In the genomic region with DNA sequence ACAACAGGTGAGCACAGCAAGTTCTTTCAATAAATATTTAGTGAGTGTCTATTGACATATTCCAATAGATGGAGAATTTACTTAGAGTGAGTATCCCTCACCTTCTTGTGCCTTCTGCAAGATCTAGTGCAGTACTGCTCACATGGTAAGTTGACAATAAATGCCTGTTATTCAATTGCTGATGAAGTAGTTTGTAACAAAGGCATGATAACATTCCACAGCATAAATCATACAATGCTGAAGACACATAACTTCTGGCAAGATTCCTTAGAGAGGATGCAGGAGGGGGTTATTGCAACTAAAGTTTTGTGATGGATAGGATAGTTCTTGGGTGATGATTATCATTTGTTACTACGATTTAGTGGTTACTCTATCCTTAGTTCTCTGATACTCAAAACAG, we compare ENCODE assay signal across 26 cellular contexts.
"Had no signal": no experiment of that assay in that cellular context is flagged by ENCODE, and none has a peak within 500 bp of the region (broad histone marks: within the 10 kb centered on the region; RNA-seq: fewer than 3 reads in every experiment).

No MANE protein-coding gene starts in this region.

- H3K27me3 Mint-ChIP-seq: memory B cell; natural killer cell treated with Interleukin-12 subunit alpha and Interleukin-12 subunit beta and Interleukin-15 and Interleukin-18, amount 100 ng/mL, for 72 hours; progenitor cell of endocrine pancreas; type B pancreatic cell had no signal

- H3K27ac Mint-ChIP-seq: endodermal cell; immature natural killer cell; memory B cell; natural killer cell treated with Interleukin-12 subunit alpha and Interleukin-12 subunit beta and Interleukin-15 and Interleukin-18, amount 100 ng/mL, for 72 hours; progenitor cell of endocrine pancreas; type B pancreatic cell had no signal

- H3K4me3 ChIP-seq: coronary artery, gastroesophageal sphincter, left ventricle myocardium inferior, lower lobe of right lung, pancreas, smooth muscle cell, suprapubic skin, thyroid gland had no signal

- H3K4me3 Mint-ChIP-seq: endodermal cell; immature natural killer cell; memory B cell; natural killer cell treated with Interleukin-12 subunit alpha and Interleukin-12 subunit beta and Interleukin-15 and Interleukin-18, amount 100 ng/mL, for 72 hours; type B pancreatic cell had no signal

- ATAC-seq: gastroesophageal sphincter; left cardiac atrium; lower lobe of right lung; natural killer cell treated with Interleukin-12 subunit alpha and Interleukin-12 subunit beta and Interleukin-15 and Interleukin-18, amount 100 ng/mL, for 72 hours; pancreas; right cardiac atrium had no signal

- H3K9me3 Mint-ChIP-seq: endodermal cell had no signal

- DNase-seq: effector CD4-positive, alpha-beta T cell; endodermal cell; erythroblast; glutamatergic neuron; immature natural killer cell; kidney; left cardiac atrium; left ventricle myocardium inferior; lower lobe of right lung; midbrain; occipital lobe; pancreas; stimulated activated CD4-positive, alpha-beta T cell treated with anti-CD3 and anti-CD28 coated beads, Interleukin-2, amount 100 ng/mL, for 48 hours; stimulated activated naive CD4-positive, alpha-beta T cell treated with Interleukin-2 at 50 U/mL for 16 hours; thyroid gland had no signal

- H3K36me3 Mint-ChIP-seq: immature natural killer cell; memory B cell; natural killer cell treated with Interleukin-12 subunit alpha and Interleukin-12 subunit beta and Interleukin-15 and Interleukin-18, amount 100 ng/mL, for 72 hours; type B pancreatic cell had no signal

- H3K27ac ChIP-seq: coronary artery, gastroesophageal sphincter, left ventricle myocardium inferior, lower lobe of right lung, pancreas, suprapubic skin, thyroid gland had no signal

- FAIRE-seq: endothelial cell of umbilical vein, kidney, pancreas, urothelium cell line had no signal

- H3K4me1 Mint-ChIP-seq: endodermal cell, memory B cell had no signal
